In genomic region chr5:106699198-106699597, GRCh38 we compare ENCODE assay signal across 2 cellular contexts.
TF ChIP-seq lines count a peak whose summit lies in the region.

No MANE protein-coding gene starts in this region.

TF ChIP-seq in HepG2, 621 proteins besides CTCF, POLR2A, EP300 and RAD21:
- 0 out of 2 replicates have a peak, but pooled peaks have one; percentile 8 for TF ChIP-seq STAG1 (CRISPR knock-in tag; IDR thresholded peaks at IDR 0.05)
- no peak for TF ChIP-seq RARG (CRISPR knock-in tag; IDR thresholded peaks at IDR 0.05; ENCODE audit: low read depth)
- no peak for TF ChIP-seq NR2F1 (CRISPR knock-in tag; IDR thresholded peaks at IDR 0.05)
TF ChIP-seq in HepG2: peak in this region for 1.

TF ChIP-seq in H1, 55 proteins besides CTCF, POLR2A, EP300 and RAD21:
- no peak for TF ChIP-seq KDM4A (IDR thresholded peaks at IDR 0.05; ENCODE audit: low read depth, low read length, severe bottlenecking)
- no peak for TF ChIP-seq CREB1 (IDR thresholded peaks at IDR 0.05)
- TF ChIP-seq PHF8 (conservative IDR thresholded peaks at IDR 0.05; ENCODE audit: low read depth, low read length): no peak
- TF ChIP-seq POU5F1 (IDR thresholded peaks at IDR 0.05; ENCODE audit: low read depth, low read length): no peak
- no peak for TF ChIP-seq SIX5 (IDR thresholded peaks at IDR 0.05; ENCODE audit: low read depth, low read length)
- TF ChIP-seq ASH2L (IDR thresholded peaks at IDR 0.05; ENCODE audit: low read length): no peak
- no peak for TF ChIP-seq SIN3A (conservative IDR thresholded peaks at IDR 0.05 in 1 of 2, IDR thresholded peaks at IDR 0.05 in 1 of 2; ENCODE audit: low read depth in 1 of 2, low read length in 2 of 2)
- TF ChIP-seq CHD1 (IDR thresholded peaks at IDR 0.05; ENCODE audit: low read depth, low read length): no peak
- TF ChIP-seq SUZ12 (IDR thresholded peaks at IDR 0.05; ENCODE audit: low read length): no peak
- TF ChIP-seq BRCA1 (IDR thresholded peaks at IDR 0.05; ENCODE audit: low read depth, low read length): no peak
- no peak for TF ChIP-seq SP4 (IDR thresholded peaks at IDR 0.05; ENCODE audit: low read length)
- TF ChIP-seq SRF (IDR thresholded peaks at IDR 0.05; ENCODE audit: low read depth, low read length): no peak
- TF ChIP-seq NRF1 (IDR thresholded peaks at IDR 0.05; ENCODE audit: low read depth, low read length): no peak
- TF ChIP-seq CEBPB (IDR thresholded peaks at IDR 0.05; ENCODE audit: low read depth, low read length): no peak
- TF ChIP-seq ZNF274 (IDR thresholded peaks at IDR 0.05; ENCODE audit: borderline replicate concordance, extremely low read depth, low read length): no peak
TF ChIP-seq in H1: peak in this region for 0.
